Comparison of ENCODE assay signal across 1 cellular context in the genomic region with DNA sequence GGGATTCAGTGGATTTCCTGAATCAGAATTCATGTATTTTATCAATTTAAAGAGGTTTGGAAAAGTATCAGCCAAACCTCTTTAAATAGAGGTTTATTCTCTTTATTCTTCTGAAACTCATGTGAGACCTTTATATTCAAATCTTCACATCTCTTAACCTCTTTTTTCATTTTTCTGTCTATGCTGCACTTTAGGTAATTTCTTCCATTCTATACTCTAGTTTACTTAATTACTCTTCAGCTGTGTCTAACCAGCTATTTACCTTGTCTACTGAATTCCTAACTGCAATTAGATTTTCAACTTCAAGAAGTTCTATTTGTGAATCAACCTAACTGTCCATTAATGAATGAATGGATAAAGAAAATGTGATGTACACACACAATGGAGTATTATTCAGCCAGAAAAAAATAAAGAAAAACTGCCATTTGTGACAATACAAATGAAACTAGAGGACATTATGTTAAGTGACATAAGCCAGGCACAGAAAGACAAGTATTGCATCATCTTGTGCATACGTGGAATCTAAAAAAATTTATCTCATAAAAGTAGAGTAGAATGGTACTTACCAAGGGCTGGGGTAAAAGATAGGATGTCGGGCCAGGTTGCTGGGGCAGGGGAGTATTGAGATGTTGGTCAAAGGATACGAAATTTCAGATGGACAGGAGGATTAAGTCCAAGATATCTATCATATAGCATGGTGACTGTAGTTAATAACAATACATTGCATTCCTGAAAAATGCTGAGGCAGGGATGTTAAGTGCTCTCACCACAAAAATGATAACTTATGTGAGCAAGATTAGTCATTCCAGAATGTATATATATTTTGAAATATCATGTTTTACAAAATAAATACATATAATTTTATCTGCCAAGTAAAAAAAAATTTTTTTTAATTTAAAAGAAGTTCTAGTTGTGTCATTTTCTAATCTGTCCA.
TF ChIP-seq lines count a peak whose summit lies in the region.

No MANE protein-coding gene starts in this region.

TF ChIP-seq in K562, 482 proteins besides CTCF, POLR2A, EP300 and RAD21 (continued from another document and continues in another):
- TF ChIP-seq, protein P1, sequence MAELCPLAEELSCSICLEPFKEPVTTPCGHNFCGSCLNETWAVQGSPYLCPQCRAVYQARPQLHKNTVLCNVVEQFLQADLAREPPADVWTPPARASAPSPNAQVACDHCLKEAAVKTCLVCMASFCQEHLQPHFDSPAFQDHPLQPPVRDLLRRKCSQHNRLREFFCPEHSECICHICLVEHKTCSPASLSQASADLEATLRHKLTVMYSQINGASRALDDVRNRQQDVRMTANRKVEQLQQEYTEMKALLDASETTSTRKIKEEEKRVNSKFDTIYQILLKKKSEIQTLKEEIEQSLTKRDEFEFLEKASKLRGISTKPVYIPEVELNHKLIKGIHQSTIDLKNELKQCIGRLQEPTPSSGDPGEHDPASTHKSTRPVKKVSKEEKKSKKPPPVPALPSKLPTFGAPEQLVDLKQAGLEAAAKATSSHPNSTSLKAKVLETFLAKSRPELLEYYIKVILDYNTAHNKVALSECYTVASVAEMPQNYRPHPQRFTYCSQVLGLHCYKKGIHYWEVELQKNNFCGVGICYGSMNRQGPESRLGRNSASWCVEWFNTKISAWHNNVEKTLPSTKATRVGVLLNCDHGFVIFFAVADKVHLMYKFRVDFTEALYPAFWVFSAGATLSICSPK (IDR thresholded peaks at IDR 0.05; ENCODE audit: borderline replicate concordance), result no peak
- TF ChIP-seq HDAC2 (IDR thresholded peaks at IDR 0.05) (peak; percentile 28; the same call in 1 of the 2 replicates), EWSR1 (IDR thresholded peaks at IDR 0.05; ENCODE audit: borderline replicate concordance, low read depth, partially characterized antibody) (no peak), SP1 (CRISPR knock-in tag; IDR thresholded peaks at IDR 0.05) (no peak), TRIM24 (IDR thresholded peaks at IDR 0.05) (peak; percentile 86 to 90), SMARCA4 (IDR thresholded peaks at IDR 0.05) (peak; percentile 56; the same call in 1 of the 2 replicates), GABPA (tag; conservative IDR thresholded peaks at IDR 0.05; ENCODE audit: low read depth) (no peak), ATF1 (CRISPR knock-in tag; IDR thresholded peaks at IDR 0.05) (no peak), ATF1 (tag; IDR thresholded peaks at IDR 0.05) (peak; percentile 35), CXXC5 (CRISPR knock-in tag; IDR thresholded peaks at IDR 0.05) (peak; percentile 27; the same call in 1 of the 2 replicates), ZNF311 (CRISPR knock-in tag; IDR thresholded peaks at IDR 0.05) (no peak), RFX7 (CRISPR knock-in tag; IDR thresholded peaks at IDR 0.05) (no peak), EZH2 (IDR thresholded peaks at IDR 0.05; ENCODE audit: borderline replicate concordance, low read depth, low read length) (no peak), CHD4 (IDR thresholded peaks at IDR 0.05; ENCODE audit: insufficient read depth, insufficient replicate concordance, low read depth, low read length, poor library complexity, severe bottlenecking) (no peak), ZNF197 (CRISPR knock-in tag; IDR thresholded peaks at IDR 0.05; ENCODE audit: low read depth) (no peak), PRPF4 (IDR thresholded peaks at IDR 0.05; ENCODE audit: insufficient read depth, low read depth, low read length, poor library complexity, severe bottlenecking) (no peak), ZNF57 (CRISPR knock-in tag; IDR thresholded peaks at IDR 0.05) (no peak), ZFPM2 (CRISPR knock-in tag; IDR thresholded peaks at IDR 0.05) (no peak), ESRRA (IDR thresholded peaks at IDR 0.05; ENCODE audit: borderline replicate concordance, low read depth) (no peak), MED1 (CRISPR knock-in tag; IDR thresholded peaks at IDR 0.05; ENCODE audit: borderline replicate concordance) (no peak), SMAD2 (IDR thresholded peaks at IDR 0.05; ENCODE audit: low read depth, low read length) (no peak)
- TF ChIP-seq, protein P2, sequence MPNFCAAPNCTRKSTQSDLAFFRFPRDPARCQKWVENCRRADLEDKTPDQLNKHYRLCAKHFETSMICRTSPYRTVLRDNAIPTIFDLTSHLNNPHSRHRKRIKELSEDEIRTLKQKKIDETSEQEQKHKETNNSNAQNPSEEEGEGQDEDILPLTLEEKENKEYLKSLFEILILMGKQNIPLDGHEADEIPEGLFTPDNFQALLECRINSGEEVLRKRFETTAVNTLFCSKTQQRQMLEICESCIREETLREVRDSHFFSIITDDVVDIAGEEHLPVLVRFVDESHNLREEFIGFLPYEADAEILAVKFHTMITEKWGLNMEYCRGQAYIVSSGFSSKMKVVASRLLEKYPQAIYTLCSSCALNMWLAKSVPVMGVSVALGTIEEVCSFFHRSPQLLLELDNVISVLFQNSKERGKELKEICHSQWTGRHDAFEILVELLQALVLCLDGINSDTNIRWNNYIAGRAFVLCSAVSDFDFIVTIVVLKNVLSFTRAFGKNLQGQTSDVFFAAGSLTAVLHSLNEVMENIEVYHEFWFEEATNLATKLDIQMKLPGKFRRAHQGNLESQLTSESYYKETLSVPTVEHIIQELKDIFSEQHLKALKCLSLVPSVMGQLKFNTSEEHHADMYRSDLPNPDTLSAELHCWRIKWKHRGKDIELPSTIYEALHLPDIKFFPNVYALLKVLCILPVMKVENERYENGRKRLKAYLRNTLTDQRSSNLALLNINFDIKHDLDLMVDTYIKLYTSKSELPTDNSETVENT (CRISPR knock-in tag; IDR thresholded peaks at IDR 0.05), result no peak
- TF ChIP-seq, protein P3, sequence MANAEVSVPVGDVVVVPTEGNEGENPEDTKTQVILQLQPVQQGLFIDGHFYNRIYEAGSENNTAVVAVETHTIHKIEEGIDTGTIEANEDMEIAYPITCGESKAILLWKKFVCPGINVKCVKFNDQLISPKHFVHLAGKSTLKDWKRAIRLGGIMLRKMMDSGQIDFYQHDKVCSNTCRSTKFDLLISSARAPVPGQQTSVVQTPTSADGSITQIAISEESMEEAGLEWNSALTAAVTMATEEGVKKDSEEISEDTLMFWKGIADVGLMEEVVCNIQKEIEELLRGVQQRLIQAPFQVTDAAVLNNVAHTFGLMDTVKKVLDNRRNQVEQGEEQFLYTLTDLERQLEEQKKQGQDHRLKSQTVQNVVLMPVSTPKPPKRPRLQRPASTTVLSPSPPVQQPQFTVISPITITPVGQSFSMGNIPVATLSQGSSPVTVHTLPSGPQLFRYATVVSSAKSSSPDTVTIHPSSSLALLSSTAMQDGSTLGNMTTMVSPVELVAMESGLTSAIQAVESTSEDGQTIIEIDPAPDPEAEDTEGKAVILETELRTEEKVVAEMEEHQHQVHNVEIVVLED (CRISPR knock-in tag; IDR thresholded peaks at IDR 0.05), result no peak
- TF ChIP-seq, protein P4, sequence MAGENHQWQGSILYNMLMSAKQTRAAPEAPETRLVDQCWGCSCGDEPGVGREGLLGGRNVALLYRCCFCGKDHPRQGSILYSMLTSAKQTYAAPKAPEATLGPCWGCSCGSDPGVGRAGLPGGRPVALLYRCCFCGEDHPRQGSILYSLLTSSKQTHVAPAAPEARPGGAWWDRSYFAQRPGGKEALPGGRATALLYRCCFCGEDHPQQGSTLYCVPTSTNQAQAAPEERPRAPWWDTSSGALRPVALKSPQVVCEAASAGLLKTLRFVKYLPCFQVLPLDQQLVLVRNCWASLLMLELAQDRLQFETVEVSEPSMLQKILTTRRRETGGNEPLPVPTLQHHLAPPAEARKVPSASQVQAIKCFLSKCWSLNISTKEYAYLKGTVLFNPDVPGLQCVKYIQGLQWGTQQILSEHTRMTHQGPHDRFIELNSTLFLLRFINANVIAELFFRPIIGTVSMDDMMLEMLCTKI (IDR thresholded peaks at IDR 0.05; ENCODE audit: partially characterized antibody), result no peak
- TF ChIP-seq, protein P5, sequence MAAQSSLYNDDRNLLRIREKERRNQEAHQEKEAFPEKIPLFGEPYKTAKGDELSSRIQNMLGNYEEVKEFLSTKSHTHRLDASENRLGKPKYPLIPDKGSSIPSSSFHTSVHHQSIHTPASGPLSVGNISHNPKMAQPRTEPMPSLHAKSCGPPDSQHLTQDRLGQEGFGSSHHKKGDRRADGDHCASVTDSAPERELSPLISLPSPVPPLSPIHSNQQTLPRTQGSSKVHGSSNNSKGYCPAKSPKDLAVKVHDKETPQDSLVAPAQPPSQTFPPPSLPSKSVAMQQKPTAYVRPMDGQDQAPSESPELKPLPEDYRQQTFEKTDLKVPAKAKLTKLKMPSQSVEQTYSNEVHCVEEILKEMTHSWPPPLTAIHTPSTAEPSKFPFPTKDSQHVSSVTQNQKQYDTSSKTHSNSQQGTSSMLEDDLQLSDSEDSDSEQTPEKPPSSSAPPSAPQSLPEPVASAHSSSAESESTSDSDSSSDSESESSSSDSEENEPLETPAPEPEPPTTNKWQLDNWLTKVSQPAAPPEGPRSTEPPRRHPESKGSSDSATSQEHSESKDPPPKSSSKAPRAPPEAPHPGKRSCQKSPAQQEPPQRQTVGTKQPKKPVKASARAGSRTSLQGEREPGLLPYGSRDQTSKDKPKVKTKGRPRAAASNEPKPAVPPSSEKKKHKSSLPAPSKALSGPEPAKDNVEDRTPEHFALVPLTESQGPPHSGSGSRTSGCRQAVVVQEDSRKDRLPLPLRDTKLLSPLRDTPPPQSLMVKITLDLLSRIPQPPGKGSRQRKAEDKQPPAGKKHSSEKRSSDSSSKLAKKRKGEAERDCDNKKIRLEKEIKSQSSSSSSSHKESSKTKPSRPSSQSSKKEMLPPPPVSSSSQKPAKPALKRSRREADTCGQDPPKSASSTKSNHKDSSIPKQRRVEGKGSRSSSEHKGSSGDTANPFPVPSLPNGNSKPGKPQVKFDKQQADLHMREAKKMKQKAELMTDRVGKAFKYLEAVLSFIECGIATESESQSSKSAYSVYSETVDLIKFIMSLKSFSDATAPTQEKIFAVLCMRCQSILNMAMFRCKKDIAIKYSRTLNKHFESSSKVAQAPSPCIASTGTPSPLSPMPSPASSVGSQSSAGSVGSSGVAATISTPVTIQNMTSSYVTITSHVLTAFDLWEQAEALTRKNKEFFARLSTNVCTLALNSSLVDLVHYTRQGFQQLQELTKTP (IDR thresholded peaks at IDR 0.05; ENCODE audit: low read depth in 1 of 2, partially characterized antibody in 2 of 2), result peak in 1 of 2 experiments; percentile 74
- TF ChIP-seq, protein P6, sequence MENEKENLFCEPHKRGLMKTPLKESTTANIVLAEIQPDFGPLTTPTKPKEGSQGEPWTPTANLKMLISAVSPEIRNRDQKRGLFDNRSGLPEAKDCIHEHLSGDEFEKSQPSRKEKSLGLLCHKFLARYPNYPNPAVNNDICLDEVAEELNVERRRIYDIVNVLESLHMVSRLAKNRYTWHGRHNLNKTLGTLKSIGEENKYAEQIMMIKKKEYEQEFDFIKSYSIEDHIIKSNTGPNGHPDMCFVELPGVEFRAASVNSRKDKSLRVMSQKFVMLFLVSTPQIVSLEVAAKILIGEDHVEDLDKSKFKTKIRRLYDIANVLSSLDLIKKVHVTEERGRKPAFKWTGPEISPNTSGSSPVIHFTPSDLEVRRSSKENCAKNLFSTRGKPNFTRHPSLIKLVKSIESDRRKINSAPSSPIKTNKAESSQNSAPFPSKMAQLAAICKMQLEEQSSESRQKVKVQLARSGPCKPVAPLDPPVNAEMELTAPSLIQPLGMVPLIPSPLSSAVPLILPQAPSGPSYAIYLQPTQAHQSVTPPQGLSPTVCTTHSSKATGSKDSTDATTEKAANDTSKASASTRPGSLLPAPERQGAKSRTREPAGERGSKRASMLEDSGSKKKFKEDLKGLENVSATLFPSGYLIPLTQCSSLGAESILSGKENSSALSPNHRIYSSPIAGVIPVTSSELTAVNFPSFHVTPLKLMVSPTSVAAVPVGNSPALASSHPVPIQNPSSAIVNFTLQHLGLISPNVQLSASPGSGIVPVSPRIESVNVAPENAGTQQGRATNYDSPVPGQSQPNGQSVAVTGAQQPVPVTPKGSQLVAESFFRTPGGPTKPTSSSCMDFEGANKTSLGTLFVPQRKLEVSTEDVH (IDR thresholded peaks at IDR 0.05; ENCODE audit: low read depth, partially characterized antibody), result no peak
- TF ChIP-seq, protein P7, sequence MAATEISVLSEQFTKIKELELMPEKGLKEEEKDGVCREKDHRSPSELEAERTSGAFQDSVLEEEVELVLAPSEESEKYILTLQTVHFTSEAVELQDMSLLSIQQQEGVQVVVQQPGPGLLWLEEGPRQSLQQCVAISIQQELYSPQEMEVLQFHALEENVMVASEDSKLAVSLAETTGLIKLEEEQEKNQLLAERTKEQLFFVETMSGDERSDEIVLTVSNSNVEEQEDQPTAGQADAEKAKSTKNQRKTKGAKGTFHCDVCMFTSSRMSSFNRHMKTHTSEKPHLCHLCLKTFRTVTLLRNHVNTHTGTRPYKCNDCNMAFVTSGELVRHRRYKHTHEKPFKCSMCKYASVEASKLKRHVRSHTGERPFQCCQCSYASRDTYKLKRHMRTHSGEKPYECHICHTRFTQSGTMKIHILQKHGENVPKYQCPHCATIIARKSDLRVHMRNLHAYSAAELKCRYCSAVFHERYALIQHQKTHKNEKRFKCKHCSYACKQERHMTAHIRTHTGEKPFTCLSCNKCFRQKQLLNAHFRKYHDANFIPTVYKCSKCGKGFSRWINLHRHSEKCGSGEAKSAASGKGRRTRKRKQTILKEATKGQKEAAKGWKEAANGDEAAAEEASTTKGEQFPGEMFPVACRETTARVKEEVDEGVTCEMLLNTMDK (IDR thresholded peaks at IDR 0.05; ENCODE audit: borderline replicate concordance, insufficient read depth, low read depth, low read length, poor library complexity, severe bottlenecking), result no peak
- TF ChIP-seq, protein P8, sequence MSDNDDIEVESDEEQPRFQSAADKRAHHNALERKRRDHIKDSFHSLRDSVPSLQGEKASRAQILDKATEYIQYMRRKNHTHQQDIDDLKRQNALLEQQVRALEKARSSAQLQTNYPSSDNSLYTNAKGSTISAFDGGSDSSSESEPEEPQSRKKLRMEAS (CRISPR knock-in tag; IDR thresholded peaks at IDR 0.05), result no peak
- TF ChIP-seq, protein P9, sequence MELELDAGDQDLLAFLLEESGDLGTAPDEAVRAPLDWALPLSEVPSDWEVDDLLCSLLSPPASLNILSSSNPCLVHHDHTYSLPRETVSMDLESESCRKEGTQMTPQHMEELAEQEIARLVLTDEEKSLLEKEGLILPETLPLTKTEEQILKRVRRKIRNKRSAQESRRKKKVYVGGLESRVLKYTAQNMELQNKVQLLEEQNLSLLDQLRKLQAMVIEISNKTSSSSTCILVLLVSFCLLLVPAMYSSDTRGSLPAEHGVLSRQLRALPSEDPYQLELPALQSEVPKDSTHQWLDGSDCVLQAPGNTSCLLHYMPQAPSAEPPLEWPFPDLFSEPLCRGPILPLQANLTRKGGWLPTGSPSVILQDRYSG (tag; conservative IDR thresholded peaks at IDR 0.05; ENCODE audit: low read depth), result no peak
- TF ChIP-seq, protein P10, sequence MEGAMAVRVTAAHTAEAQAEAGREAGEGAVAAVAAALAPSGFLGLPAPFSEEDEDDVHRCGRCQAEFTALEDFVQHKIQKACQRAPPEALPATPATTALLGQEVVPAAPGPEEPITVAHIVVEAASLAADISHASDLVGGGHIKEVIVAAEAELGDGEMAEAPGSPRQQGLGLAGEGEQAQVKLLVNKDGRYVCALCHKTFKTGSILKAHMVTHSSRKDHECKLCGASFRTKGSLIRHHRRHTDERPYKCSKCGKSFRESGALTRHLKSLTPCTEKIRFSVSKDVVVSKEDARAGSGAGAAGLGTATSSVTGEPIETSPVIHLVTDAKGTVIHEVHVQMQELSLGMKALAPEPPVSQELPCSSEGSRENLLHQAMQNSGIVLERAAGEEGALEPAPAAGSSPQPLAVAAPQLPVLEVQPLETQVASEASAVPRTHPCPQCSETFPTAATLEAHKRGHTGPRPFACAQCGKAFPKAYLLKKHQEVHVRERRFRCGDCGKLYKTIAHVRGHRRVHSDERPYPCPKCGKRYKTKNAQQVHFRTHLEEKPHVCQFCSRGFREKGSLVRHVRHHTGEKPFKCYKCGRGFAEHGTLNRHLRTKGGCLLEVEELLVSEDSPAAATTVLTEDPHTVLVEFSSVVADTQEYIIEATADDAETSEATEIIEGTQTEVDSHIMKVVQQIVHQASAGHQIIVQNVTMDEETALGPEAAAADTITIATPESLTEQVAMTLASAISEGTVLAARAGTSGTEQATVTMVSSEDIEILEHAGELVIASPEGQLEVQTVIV (CRISPR knock-in tag; IDR thresholded peaks at IDR 0.05; ENCODE audit: borderline replicate concordance), result no peak
